ENCODE assay signal across 8 cellular contexts in genomic region chr1:210360852-210361477, GRCh38. TPM values are rescaled to one million over a fixed set of nuclear protein-coding genes. Genes with fewer than 3 reads are reported as not detected.
DNase-seq lines count a peak whose midpoint lies in the region; ATAC-seq and TF ChIP-seq lines count a peak whose summit lies in the region.

No MANE protein-coding gene starts in this region.

- H3K9ac ChIP-seq in PC-3 (ENCODE audit: low read length) (no peak overlapping the region), neural progenitor cell (no peak overlapping the region)

- H2AFZ ChIP-seq in PC-3 (ENCODE audit: low read length) = peak overlapping the region; percentile 60
- H2AFZ ChIP-seq in neural progenitor cell (replicated peaks) = no peak overlapping the region

- no peak overlapping the region for H3K4me3 ChIP-seq in PC-3 (ENCODE audit: low read length)
- no peak overlapping the region for H3K4me3 ChIP-seq in epithelial cell of esophagus (ENCODE audit: low read length)
- H3K4me3 ChIP-seq in neural progenitor cell = no peak overlapping the region

- peak overlapping the region; percentile 43; the same call in 1 of the 2 replicates for H3K4me2 ChIP-seq in PC-3 (ENCODE audit: low read length)
- peak overlapping the region; percentile 38 for H3K4me2 ChIP-seq in neural progenitor cell

- BruUV-seq in PC-3 (replicated peaks; lab: Mats Ljungman, UMichigan) = no TSS peak

- no peaks in the 10 kb centered on the region for H3K36me3 ChIP-seq in PC-3 (ENCODE audit: low read depth, low read length)
- H3K36me3 ChIP-seq in neural progenitor cell = no peaks in the 10 kb centered on the region

- no peaks in the 10 kb centered on the region for H3K9me2 ChIP-seq in PC-3 (replicated peaks; ENCODE audit: low read length)

- H3F3A ChIP-seq in PC-3 (ENCODE audit: low read length, unreplicated experiment) (no peaks in the 10 kb centered on the region), neural progenitor cell (ENCODE audit: low read depth) (peaks cover 22% of the 10 kb centered on the region)

- TF ChIP-seq CTCF in PC-3 (conservative IDR thresholded peaks at IDR 0.05; ENCODE audit: low read depth, low read length) = peak; percentile 82
- peak; percentile 80 for TF ChIP-seq CTCF in epithelial cell of esophagus (IDR thresholded peaks at IDR 0.05; ENCODE audit: insufficient read depth, low read depth, low read length, missing control alignments)
- TF ChIP-seq CTCF in neural progenitor cell (IDR thresholded peaks at IDR 0.05) = peak; percentile 69

- H3K79me2 ChIP-seq in PC-3 (ENCODE audit: low read length) (no peaks in the 10 kb centered on the region), neural progenitor cell (ENCODE audit: low read depth) (no peaks in the 10 kb centered on the region)

- POLR2A ChIA-PET in PC-3 (lab: Charles Lee; ENCODE audit: unreplicated experiment) = no interaction called here

- no peaks in the 10 kb centered on the region for H3K27me3 Mint-ChIP-seq in neural progenitor cell (ENCODE audit: insufficient read depth, low read depth)

- no peaks in the 10 kb centered on the region for H3K27me3 ChIP-seq in PC-3 (ENCODE audit: low read length)
- no peaks in the 10 kb centered on the region for H3K27me3 ChIP-seq in neural progenitor cell

- no peak overlapping the region for H3K4me3 Mint-ChIP-seq in neural progenitor cell

- CTCF ChIA-PET in PC-3 (lab: Charles Lee) = interaction anchor here (0.6 to 1.3 kb wide), 15 partner anchors 8 to 841 kb away, joined by 3 to 22 read pairs (median 4); no protein-coding TSS in a partner anchor

- H3K4me1 ChIP-seq in PC-3 (ENCODE audit: insufficient read depth, low read length) = peaks cover 5% of the 10 kb centered on the region; the same call in 1 of the 2 replicates
- peaks cover 27% of the 10 kb centered on the region for H3K4me1 ChIP-seq in neural progenitor cell

- H3K4me1 Mint-ChIP-seq in neural progenitor cell = peaks cover 37% of the 10 kb centered on the region

- no peaks in the 10 kb centered on the region for H3K9me3 ChIP-seq in PC-3 (ENCODE audit: low read length)
- H3K9me3 ChIP-seq in neural progenitor cell (ENCODE audit: low read depth) = no peaks in the 10 kb centered on the region

- peak; percentile 19 for DNase-seq in NCI-H510A treated with DMSO at 0.1 percent for 48 hours (lab: John Stamatoyannopoulos, UW)
- no peak for DNase-seq in NCI-H510A (lab: John Stamatoyannopoulos, UW)
- DNase-seq in PC-3 = peak; percentile 77
- peak; percentile 63 for DNase-seq in epithelial cell of esophagus (ENCODE audit: low read depth)
- DNase-seq in neural progenitor cell (ENCODE audit: low spot score) = peak; percentile 51
- no peak for DNase-seq in stimulated activated naive CD4-positive, alpha-beta T cell treated with Interleukin-2 at 50 U/mL for 16 hours (lab: John Stamatoyannopoulos, UW)

- H3K36me3 Mint-ChIP-seq in neural progenitor cell = peaks cover 5% of the 10 kb centered on the region

- no peaks in the 10 kb centered on the region for H3K9me3 Mint-ChIP-seq in neural progenitor cell

- H3K27ac Mint-ChIP-seq in neural progenitor cell = no peak overlapping the region

- intact Hi-C loops in PC-3 (cut with micrococcal nuclease) = loop anchor here (1.0 to 2.0 kb wide), 2 partner anchors 26 to 39 kb away; no protein-coding TSS in a partner anchor

- ATAC-seq in HG02610 (IDR thresholded peaks at IDR 0.05; ENCODE audit: unreplicated experiment) = peak; percentile 50
- peak; percentile 98 for ATAC-seq in PC-3
- no peak for ATAC-seq in GM19467 (IDR thresholded peaks at IDR 0.05; ENCODE audit: unreplicated experiment)

- H3K27ac ChIP-seq in PC-3 (ENCODE audit: low read length) (no peak overlapping the region), neural progenitor cell (no peak overlapping the region)

- H4K20me1 ChIP-seq in PC-3 (ENCODE audit: low read length) = no peaks in the 10 kb centered on the region
- no peaks in the 10 kb centered on the region for H4K20me1 ChIP-seq in neural progenitor cell (ENCODE audit: low read depth)

RNA-seq across cellular contexts. Expression of gene HHAT, which starts 32.3 kb away (rescaled TPM):
- 2.4 and 3.4 TPM in 2 replicates for total RNA-seq in PC-3 (2014; rRNA removed)
- 10.3 and 15.4 TPM in 2 replicates for total RNA-seq in neural progenitor cell (ENCODE audit: low replicate concordance)

Comparison
In these comparisons a context has a peak if more than half of its experiments do, and no peak if none do; other contexts are left out.
1. DNase-seq: peak in NCI-H510A treated with DMSO at 0.1 percent for 48 hours (single experiment), PC-3 (single experiment), epithelial cell of esophagus (single experiment) and neural progenitor cell (single experiment); none in NCI-H510A (single experiment) and stimulated activated naive CD4-positive, alpha-beta T cell treated with Interleukin-2 at 50 U/mL for 16 hours (single experiment).
2. Peak in every context shown above with its lines, with median percentiles within 50 percentile points of each other: CTCF ChIP-seq.